In the genomic region with DNA sequence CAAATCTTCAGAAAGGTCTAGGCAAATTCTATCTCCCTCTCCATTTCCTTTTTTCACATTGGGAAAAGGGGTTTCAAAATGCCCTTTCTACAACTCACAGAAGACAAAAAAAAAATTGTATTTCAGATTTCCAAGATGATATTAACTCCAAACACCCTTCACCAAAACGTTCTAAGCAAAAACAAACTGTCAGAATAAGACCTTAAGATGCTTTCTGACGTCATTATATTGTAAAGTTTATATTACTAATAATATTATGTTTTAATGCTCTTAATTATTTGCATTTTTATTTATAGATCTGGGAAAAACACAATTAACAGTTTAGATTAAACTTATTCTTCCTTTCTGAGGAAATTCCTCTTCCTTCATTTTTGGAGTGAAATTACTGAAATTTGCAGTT, we compare ENCODE assay signal across 1 cellular context.
A peak's percentile ranks its signal among the peaks of the same experiment; 100 is the strongest.
TF ChIP-seq lines count a peak whose summit lies in the region.

No MANE protein-coding gene starts in this region.

TF ChIP-seq in HepG2, 621 proteins besides CTCF, POLR2A, EP300 and RAD21 (continued from another document):
- TF ChIP-seq SOX5 (CRISPR knock-in tag; IDR thresholded peaks at IDR 0.05; ENCODE audit: borderline replicate concordance) (no peak), ATF7 (IDR thresholded peaks at IDR 0.05) (peak; percentile 88), ATF7 (CRISPR knock-in tag; IDR thresholded peaks at IDR 0.05) (no peak), ZNF430 (CRISPR knock-in tag; IDR thresholded peaks at IDR 0.05) (no peak), ZNF781 (CRISPR knock-in tag; IDR thresholded peaks at IDR 0.05; ENCODE audit: borderline replicate concordance, not compliant biosample characterization) (no peak), MAF1 (CRISPR knock-in tag; IDR thresholded peaks at IDR 0.05; ENCODE audit: borderline replicate concordance) (no peak), ZC3H4 (CRISPR knock-in tag; IDR thresholded peaks at IDR 0.05; ENCODE audit: borderline replicate concordance) (no peak)
- TF ChIP-seq, protein P1, sequence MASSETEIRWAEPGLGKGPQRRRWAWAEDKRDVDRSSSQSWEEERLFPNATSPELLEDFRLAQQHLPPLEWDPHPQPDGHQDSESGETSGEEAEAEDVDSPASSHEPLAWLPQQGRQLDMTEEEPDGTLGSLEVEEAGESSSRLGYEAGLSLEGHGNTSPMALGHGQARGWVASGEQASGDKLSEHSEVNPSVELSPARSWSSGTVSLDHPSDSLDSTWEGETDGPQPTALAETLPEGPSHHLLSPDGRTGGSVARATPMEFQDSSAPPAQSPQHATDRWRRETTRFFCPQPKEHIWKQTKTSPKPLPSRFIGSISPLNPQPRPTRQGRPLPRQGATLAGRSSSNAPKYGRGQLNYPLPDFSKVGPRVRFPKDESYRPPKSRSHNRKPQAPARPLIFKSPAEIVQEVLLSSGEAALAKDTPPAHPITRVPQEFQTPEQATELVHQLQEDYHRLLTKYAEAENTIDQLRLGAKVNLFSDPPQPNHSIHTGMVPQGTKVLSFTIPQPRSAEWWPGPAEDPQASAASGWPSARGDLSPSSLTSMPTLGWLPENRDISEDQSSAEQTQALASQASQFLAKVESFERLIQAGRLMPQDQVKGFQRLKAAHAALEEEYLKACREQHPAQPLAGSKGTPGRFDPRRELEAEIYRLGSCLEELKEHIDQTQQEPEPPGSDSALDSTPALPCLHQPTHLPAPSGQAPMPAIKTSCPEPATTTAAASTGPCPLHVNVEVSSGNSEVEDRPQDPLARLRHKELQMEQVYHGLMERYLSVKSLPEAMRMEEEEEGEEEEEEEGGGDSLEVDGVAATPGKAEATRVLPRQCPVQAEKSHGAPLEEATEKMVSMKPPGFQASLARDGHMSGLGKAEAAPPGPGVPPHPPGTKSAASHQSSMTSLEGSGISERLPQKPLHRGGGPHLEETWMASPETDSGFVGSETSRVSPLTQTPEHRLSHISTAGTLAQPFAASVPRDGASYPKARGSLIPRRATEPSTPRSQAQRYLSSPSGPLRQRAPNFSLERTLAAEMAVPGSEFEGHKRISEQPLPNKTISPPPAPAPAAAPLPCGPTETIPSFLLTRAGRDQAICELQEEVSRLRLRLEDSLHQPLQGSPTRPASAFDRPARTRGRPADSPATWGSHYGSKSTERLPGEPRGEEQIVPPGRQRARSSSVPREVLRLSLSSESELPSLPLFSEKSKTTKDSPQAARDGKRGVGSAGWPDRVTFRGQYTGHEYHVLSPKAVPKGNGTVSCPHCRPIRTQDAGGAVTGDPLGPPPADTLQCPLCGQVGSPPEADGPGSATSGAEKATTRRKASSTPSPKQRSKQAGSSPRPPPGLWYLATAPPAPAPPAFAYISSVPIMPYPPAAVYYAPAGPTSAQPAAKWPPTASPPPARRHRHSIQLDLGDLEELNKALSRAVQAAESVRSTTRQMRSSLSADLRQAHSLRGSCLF (CRISPR knock-in tag; IDR thresholded peaks at IDR 0.05; ENCODE audit: borderline replicate concordance) = no peak
- TF ChIP-seq, protein P2, sequence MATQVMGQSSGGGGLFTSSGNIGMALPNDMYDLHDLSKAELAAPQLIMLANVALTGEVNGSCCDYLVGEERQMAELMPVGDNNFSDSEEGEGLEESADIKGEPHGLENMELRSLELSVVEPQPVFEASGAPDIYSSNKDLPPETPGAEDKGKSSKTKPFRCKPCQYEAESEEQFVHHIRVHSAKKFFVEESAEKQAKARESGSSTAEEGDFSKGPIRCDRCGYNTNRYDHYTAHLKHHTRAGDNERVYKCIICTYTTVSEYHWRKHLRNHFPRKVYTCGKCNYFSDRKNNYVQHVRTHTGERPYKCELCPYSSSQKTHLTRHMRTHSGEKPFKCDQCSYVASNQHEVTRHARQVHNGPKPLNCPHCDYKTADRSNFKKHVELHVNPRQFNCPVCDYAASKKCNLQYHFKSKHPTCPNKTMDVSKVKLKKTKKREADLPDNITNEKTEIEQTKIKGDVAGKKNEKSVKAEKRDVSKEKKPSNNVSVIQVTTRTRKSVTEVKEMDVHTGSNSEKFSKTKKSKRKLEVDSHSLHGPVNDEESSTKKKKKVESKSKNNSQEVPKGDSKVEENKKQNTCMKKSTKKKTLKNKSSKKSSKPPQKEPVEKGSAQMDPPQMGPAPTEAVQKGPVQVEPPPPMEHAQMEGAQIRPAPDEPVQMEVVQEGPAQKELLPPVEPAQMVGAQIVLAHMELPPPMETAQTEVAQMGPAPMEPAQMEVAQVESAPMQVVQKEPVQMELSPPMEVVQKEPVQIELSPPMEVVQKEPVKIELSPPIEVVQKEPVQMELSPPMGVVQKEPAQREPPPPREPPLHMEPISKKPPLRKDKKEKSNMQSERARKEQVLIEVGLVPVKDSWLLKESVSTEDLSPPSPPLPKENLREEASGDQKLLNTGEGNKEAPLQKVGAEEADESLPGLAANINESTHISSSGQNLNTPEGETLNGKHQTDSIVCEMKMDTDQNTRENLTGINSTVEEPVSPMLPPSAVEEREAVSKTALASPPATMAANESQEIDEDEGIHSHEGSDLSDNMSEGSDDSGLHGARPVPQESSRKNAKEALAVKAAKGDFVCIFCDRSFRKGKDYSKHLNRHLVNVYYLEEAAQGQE (IDR thresholded peaks at IDR 0.05; ENCODE audit: borderline replicate concordance in 1 of 2, low read depth in 1 of 2, low read length in 2 of 2) = no peak
- TF ChIP-seq, protein P3, sequence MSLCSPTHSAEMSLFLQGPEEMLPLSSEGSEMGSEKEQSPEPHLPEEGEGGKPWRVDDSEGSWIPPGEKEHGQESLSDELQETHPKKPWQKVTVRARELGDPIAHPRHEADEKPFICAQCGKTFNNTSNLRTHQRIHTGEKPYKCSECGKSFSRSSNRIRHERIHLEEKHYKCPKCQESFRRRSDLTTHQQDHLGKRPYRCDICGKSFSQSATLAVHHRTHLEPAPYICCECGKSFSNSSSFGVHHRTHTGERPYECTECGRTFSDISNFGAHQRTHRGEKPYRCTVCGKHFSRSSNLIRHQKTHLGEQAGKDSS (CRISPR knock-in tag; IDR thresholded peaks at IDR 0.05; ENCODE audit: borderline replicate concordance, low read depth) = no peak
